ENCODE assay signal across 8 cellular contexts in genomic region chr4:139278956-139279722, GRCh38. TPM values are rescaled to one million over a fixed set of nuclear protein-coding genes. Genes with fewer than 3 reads are reported as not detected.
DNase-seq lines count a peak whose midpoint lies in the region; ATAC-seq and TF ChIP-seq lines count a peak whose summit lies in the region.

No MANE protein-coding gene starts in this region.

- H3K27me3 ChIP-seq in trophoblast cell (ENCODE audit: insufficient read depth, low read length) = peaks cover 22% of the 10 kb centered on the region

- H4K91ac ChIP-seq in trophoblast cell (ENCODE audit: low read depth, low read length) = no peak overlapping the region

- H3K27ac ChIP-seq in trophoblast cell (ENCODE audit: low read depth, low read length) = no peak overlapping the region

- peaks cover 6 to 12% of the 10 kb centered on the region in 2 experiments for H3K4me1 ChIP-seq in trophoblast cell (ENCODE audit: control insufficient read depth in 1 of 2, insufficient read depth in 2 of 2, low read length in 2 of 2)

- H3K9me3 ChIP-seq in trophoblast cell (ENCODE audit: insufficient read depth, low read depth, low read length) = peaks cover 1% of the 10 kb centered on the region

- no peaks in the 10 kb centered on the region for H3K79me2 ChIP-seq in trophoblast cell (ENCODE audit: control insufficient read depth, insufficient read depth, low read length, poor library complexity)

- peaks cover 18% of the 10 kb centered on the region for H3K4me1 Mint-ChIP-seq in WTC11

- no peak overlapping the region for H3K14ac ChIP-seq in trophoblast cell (ENCODE audit: low read length)

- H3K27ac Mint-ChIP-seq in WTC11 = no peak overlapping the region

- POLR2A ChIA-PET in WTC11 (lab: Charles Lee) = interaction anchor here (1.2 kb wide), 1 partner anchor 101 kb away, joined by 3 read pairs; no protein-coding TSS in a partner anchor

- CTCF ChIA-PET in WTC11 (lab: Charles Lee) = interaction anchor here (0.8 to 2.5 kb wide), 5 partner anchors 9 to 248 kb away, joined by 3 to 25 read pairs (median 6); partner anchors contain the start of gene NAA15

- H3K4me3 ChIP-seq in GM08714 (ENCODE audit: low read length) (peak overlapping the region; percentile 35; the same call in 1 of the 2 replicates), fibroblast of the aortic adventitia (ENCODE audit: low read depth, low read length) (peak overlapping the region; percentile 71), trophoblast cell (ENCODE audit: low read depth, low read length) (no peak overlapping the region)

- H4K12ac ChIP-seq in trophoblast cell (ENCODE audit: low read depth, low read length) = no peak overlapping the region

- H2BK120ac ChIP-seq in trophoblast cell (ENCODE audit: insufficient read depth, low read length, poor library complexity) = no peak overlapping the region

- H3K18ac ChIP-seq in trophoblast cell (ENCODE audit: low read length) = no peak overlapping the region

- no CpG with 5 or more reads among the region's 38 CpGs for WGBS in trophoblast cell (ENCODE audit: extremely low coverage, insufficient coverage, insufficient read length)

- H3K36me3 ChIP-seq in trophoblast cell (ENCODE audit: control insufficient read depth in 1 of 2, insufficient read depth in 2 of 2, low read length in 2 of 2) = no peaks in the 10 kb centered on the region

- peaks cover 55% of the 10 kb centered on the region for H3K27me3 Mint-ChIP-seq in WTC11 (ENCODE audit: low read depth)

- TF ChIP-seq CTCF in WTC11 (IDR thresholded peaks at IDR 0.05) (no peak), fibroblast of the aortic adventitia (IDR thresholded peaks at IDR 0.05; ENCODE audit: insufficient read depth, low read length) (no peak)

- H2AK5ac ChIP-seq in trophoblast cell (ENCODE audit: low read length) = no peak overlapping the region

- H3K4me2 ChIP-seq in trophoblast cell (ENCODE audit: low read length) = peak overlapping the region; percentile 62

- H3K79me1 ChIP-seq in trophoblast cell (ENCODE audit: low read length) = no peaks in the 10 kb centered on the region

- H3K9me3 Mint-ChIP-seq in WTC11 = peaks cover 2% of the 10 kb centered on the region

- no peak overlapping the region for H3K9ac ChIP-seq in trophoblast cell (ENCODE audit: low read length)

- H3K23ac ChIP-seq in trophoblast cell (ENCODE audit: low read length) = no peak overlapping the region

- peaks cover under 1% of the 10 kb centered on the region; the same call in 1 of the 2 replicates for H3K36me3 Mint-ChIP-seq in WTC11

- no peak overlapping the region for H3K4ac ChIP-seq in trophoblast cell (ENCODE audit: low read depth, low read length)

- peak; percentile 49 for ATAC-seq in WTC11
- ATAC-seq in HG03439 (IDR thresholded peaks at IDR 0.05; ENCODE audit: unreplicated experiment) = no peak
- ATAC-seq in HG02610 (IDR thresholded peaks at IDR 0.05; ENCODE audit: unreplicated experiment) = no peak
- no peak for ATAC-seq in GM21825 (IDR thresholded peaks at IDR 0.05; ENCODE audit: unreplicated experiment)

- DNase-seq in WTC11 (ENCODE audit: low spot score) (peak; percentile 24), fibroblast of the aortic adventitia (ENCODE audit: low read depth) (no peak), trophoblast cell (no peak), NCI-H187 treated with DMSO at 0.1 percent for 48 hours (lab: John Stamatoyannopoulos, UW) (no peak)

- H2AFZ ChIP-seq in trophoblast cell (ENCODE audit: insufficient read depth, low read length, poor library complexity) = peak overlapping the region; percentile 59

- peak overlapping the region; percentile 79 for H3K4me3 Mint-ChIP-seq in WTC11

- no peak overlapping the region for H4K8ac ChIP-seq in trophoblast cell (ENCODE audit: low read depth, low read length)

- H2BK12ac ChIP-seq in trophoblast cell (ENCODE audit: low read length) = no peak overlapping the region

- H2BK5ac ChIP-seq in trophoblast cell (ENCODE audit: low read depth, low read length, poor library complexity) = no peak overlapping the region

TF ChIP-seq in WTC11, 78 proteins besides CTCF, POLR2A, EP300 and RAD21 (continues in another document):
- TF ChIP-seq NFYB (CRISPR knock-in tag; conservative IDR thresholded peaks at IDR 0.05; ENCODE audit: low read depth) = no peak
- no peak for TF ChIP-seq AFF4 (CRISPR knock-in tag; IDR thresholded peaks at IDR 0.05; ENCODE audit: borderline replicate concordance)
- no peak for TF ChIP-seq OVOL2 (CRISPR knock-in tag; IDR thresholded peaks at IDR 0.05; ENCODE audit: borderline replicate concordance)
- TF ChIP-seq STAT6 (CRISPR knock-in tag; conservative IDR thresholded peaks at IDR 0.05; ENCODE audit: low read depth) = no peak
- no peak for TF ChIP-seq PRDM15 (CRISPR knock-in tag; IDR thresholded peaks at IDR 0.05)
- TF ChIP-seq RORB (CRISPR knock-in tag; IDR thresholded peaks at IDR 0.05) = no peak

RNA-seq across cellular contexts. Expression of gene MGARP, which starts 0.9 kb away (rescaled TPM):
- total RNA-seq in WTC11 (2021) = 4.6 to 7.5 TPM (median 6.2 TPM) in 3 replicates
- 17.1 and 56.9 TPM in 2 replicates for total RNA-seq in fibroblast of the aortic adventitia (ENCODE audit: low replicate concordance)
- polyA plus RNA-seq in trophoblast cell (2013) = 0.06 and 0.14 TPM in 2 replicates

RNA-seq across cellular contexts. Expression of gene NAA15, which starts 22.2 kb away (rescaled TPM):
- total RNA-seq in WTC11 (2021) = 81.4 to 98.9 TPM (median 81.6 TPM) in 3 replicates
- 46.5 and 51.4 TPM in 2 replicates for total RNA-seq in fibroblast of the aortic adventitia (ENCODE audit: low replicate concordance)
- 22.1 and 23.3 TPM in 2 replicates for polyA plus RNA-seq in trophoblast cell (2013)

RNA-seq across cellular contexts. Expression of gene NDUFC1, which starts 23.1 kb away (rescaled TPM):
- 61.7 to 72.3 TPM (median 64.5 TPM) in 3 replicates for total RNA-seq in WTC11 (2021)
- 29.1 and 34.4 TPM in 2 replicates for total RNA-seq in fibroblast of the aortic adventitia (ENCODE audit: low replicate concordance)
- 108 and 115 TPM in 2 replicates for polyA plus RNA-seq in trophoblast cell (2013)
